In genomic region chr11:45530776-45531175, GRCh38 we compare ENCODE assay signal across 17 cellular contexts.
DNase-seq lines count a peak whose midpoint lies in the region; ATAC-seq and TF ChIP-seq lines count a peak whose summit lies in the region.
"Had no signal": no experiment of that assay in that cellular context is flagged by ENCODE, and none has a peak within 500 bp of the region (broad histone marks: within the 10 kb centered on the region; RNA-seq: fewer than 3 reads in every experiment).

No MANE protein-coding gene starts in this region.

- H3K9me3 ChIP-seq in WERI-Rb-1 (ENCODE audit: severe bottlenecking): no peaks in the 10 kb centered on the region
- H3K9me3 ChIP-seq: BLaER1 had no signal

- DNase-seq in NCI-H1417 (lab: John Stamatoyannopoulos, UW) (peak in 2 of 3 experiments; percentile 52 to 74), NCI-H1417 treated with DMSO at 0.1 percent for 48 hours (lab: John Stamatoyannopoulos, UW) (no peak), G401 (ENCODE audit: low spot score) (peak; percentile 89), NCI-H69 (lab: John Stamatoyannopoulos, UW) (peak; percentile 94), cerebellum (ENCODE audit: low spot score) (peak; percentile 86), SW 1271 (lab: John Stamatoyannopoulos, UW) (no peak), WERI-Rb-1 (no peak)
- DNase-seq: 8988T; CD4-positive, alpha-beta memory T cell; GDM1; GOT3; H7; HFFc6 had no signal

- H3K27me3 ChIP-seq in WERI-Rb-1 (ENCODE audit: insufficient read depth, low read depth, severe bottlenecking): no peaks in the 10 kb centered on the region
- H3K27me3 ChIP-seq: BLaER1 had no signal

- no peak overlapping the region for H3K4me3 ChIP-seq in WERI-Rb-1 (ENCODE audit: low read depth, low read length)
- H3K4me3 ChIP-seq: BLaER1 had no signal

- TF ChIP-seq CTCF in WERI-Rb-1 (IDR thresholded peaks at IDR 0.05; ENCODE audit: low read depth, low read length): no peak

- H3K27ac ChIP-seq in WERI-Rb-1: no peak overlapping the region
- H3K27ac ChIP-seq: BLaER1, HL-60 had no signal

- in situ Hi-C loops in G401 (cut with HindIII; ENCODE audit: low sequenced_read_pairs): no loop called here

- H3K36me3 ChIP-seq in WERI-Rb-1: no peaks in the 10 kb centered on the region
- H3K36me3 ChIP-seq: BLaER1 had no signal

- no peak for ATAC-seq in GM19395 (IDR thresholded peaks at IDR 0.05; ENCODE audit: unreplicated experiment)
- ATAC-seq: HCT116 had no signal

Comparison
In these comparisons a context has a peak if more than half of its experiments do, and no peak if none do; other contexts are left out.
1. DNase-seq: peak in NCI-H1417 (2 of 3), G401 (single experiment), NCI-H69 (single experiment) and cerebellum (single experiment); none in NCI-H1417 treated with DMSO at 0.1 percent for 48 hours (single experiment), SW 1271 (0 of 2) and WERI-Rb-1 (single experiment).